Comparison of ENCODE assay signal across 11 cellular contexts in genomic region chr2:73679951-73680571, GRCh38. TPM values are rescaled to one million over a fixed set of nuclear protein-coding genes. Genes with fewer than 3 reads are reported as not detected.
A peak's percentile ranks its signal among the peaks of the same experiment; 100 is the strongest.
DNase-seq lines count a peak whose midpoint lies in the region; ATAC-seq and TF ChIP-seq lines count a peak whose summit lies in the region.
"Not testable (repeated sequence)": the region's sequence is repeated elsewhere in the genome, so short reads cannot be mapped to it uniquely, and the experiment has no call there.
"Had no signal": no experiment of that assay in that cellular context is flagged by ENCODE, and none has a peak within 500 bp of the region (broad histone marks: within the 10 kb centered on the region; RNA-seq: fewer than 3 reads in every experiment).

No MANE protein-coding gene starts in this region.

- DNase-seq in BE2C (peak; percentile 38), NCI-H1092 treated with DMSO at 0.1 percent for 48 hours (lab: John Stamatoyannopoulos, UW) (peak; percentile 3), Peyer's patch (peak in 1 of 3 donors; percentile 60), erythroblast (lab: John Stamatoyannopoulos, UW) (peak; percentile 39 to 68), left colon (peak in 1 of 2 donors; percentile 52)
- DNase-seq in GM13977 (ENCODE audit: low spot score); gastrocnemius medialis: not testable (repeated sequence)
- peak; percentile 43 to 47 for DNase-seq in activated T-cell treated with anti-CD3 and anti-CD28 coated beads, Interleukin-2, amount 50 U/mL, for 72 hours

- in situ Hi-C loops in GM13977 (cut with MboI; ENCODE audit: low pct_unique_long_range_greater_than_20kb, low sequenced_read_pairs, unreplicated experiment), result not testable (repeated sequence)
- in situ Hi-C loops in gastrocnemius medialis (cut with MboI; ENCODE audit: low sequenced_read_pairs in 4 of 4), result loop anchor here in 2 of 4 donors (25.0 kb wide), 1 partner anchor 107 kb away; the partner anchor contains the start of genes C2orf78 (in 2 of the 2) and DUSP11 (in 2 of the 2)

- TF ChIP-seq CTCF in BE2C (IDR thresholded peaks at IDR 0.05; ENCODE audit: low read depth, low read length) (peak; percentile 44), GM13977 (IDR thresholded peaks at IDR 0.05; ENCODE audit: extremely low read depth, insufficient read depth, missing control alignments) (peak; percentile 64), Peyer's patch (IDR thresholded peaks at IDR 0.05) (peak in 4 of 6 experiments; percentile 45 to 60 (median 54)), gastrocnemius medialis (IDR thresholded peaks at IDR 0.05 in 4 of 5, conservative IDR thresholded peaks at IDR 0.05 in 1 of 5) (peak in 4 of 5 experiments; percentile 14 to 38 (median 28))

- intact Hi-C loops in left colon (cut with DNase I, micrococcal nuclease); gastrocnemius medialis (cut with DNase I; ENCODE audit: low total_unique reads): not testable (repeated sequence)

- H3K36me3 ChIP-seq in BE2C, Peyer's patch, gastrocnemius medialis: not testable (repeated sequence)

- not testable (repeated sequence) for H3K4me3 Mint-ChIP-seq in activated T-cell treated with anti-CD3 and anti-CD28 coated beads, Interleukin-2, amount 50 U/mL, for 72 hours

- not testable (repeated sequence) for H3K9me3 Mint-ChIP-seq in activated T-cell treated with anti-CD3 and anti-CD28 coated beads, Interleukin-2, amount 50 U/mL, for 72 hours

- not testable (repeated sequence) for H3K9me3 ChIP-seq in BE2C, Peyer's patch, gastrocnemius medialis

- H3K27ac Mint-ChIP-seq in activated T-cell treated with anti-CD3 and anti-CD28 coated beads, Interleukin-2, amount 50 U/mL, for 72 hours, result not testable (repeated sequence)

- not testable (repeated sequence) for H3K27ac ChIP-seq in Peyer's patch, gastrocnemius medialis

- H3K4me1 Mint-ChIP-seq in activated T-cell treated with anti-CD3 and anti-CD28 coated beads, Interleukin-2, amount 50 U/mL, for 72 hours (ENCODE audit: low read depth), result not testable (repeated sequence)

- not testable (repeated sequence) for H3K36me3 Mint-ChIP-seq in activated T-cell treated with anti-CD3 and anti-CD28 coated beads, Interleukin-2, amount 50 U/mL, for 72 hours (ENCODE audit: insufficient read depth in 2 of 2)

- peak; percentile 41 to 61 for ATAC-seq in activated T-cell treated with anti-CD3 and anti-CD28 coated beads, Interleukin-2, amount 50 U/mL, for 72 hours (replicated peaks in 1 of 2)
- ATAC-seq in left colon (peak; percentile 70), gastrocnemius medialis (peak; percentile 33 to 51)

- H3K4me1 ChIP-seq in BE2C, Peyer's patch, gastrocnemius medialis: not testable (repeated sequence)

- TF ChIP-seq POLR2A in Peyer's patch (IDR thresholded peaks at IDR 0.05); erythroblast (IDR thresholded peaks at IDR 0.05; ENCODE audit: low read length); gastrocnemius medialis (IDR thresholded peaks at IDR 0.05): not testable (repeated sequence)

- H3K27me3 ChIP-seq in BE2C, Peyer's patch, gastrocnemius medialis: not testable (repeated sequence)

- H3K4me3 ChIP-seq in BE2C (ENCODE audit: low read depth, low read length); Peyer's patch; gastrocnemius medialis: not testable (repeated sequence)

- not testable (repeated sequence) for H3K27me3 Mint-ChIP-seq in activated T-cell treated with anti-CD3 and anti-CD28 coated beads, Interleukin-2, amount 50 U/mL, for 72 hours (ENCODE audit: low read depth)

RNA-seq across cellular contexts. Expression of gene NAT8, which starts 37.8 kb away (rescaled TPM):
- not detected for polyA plus RNA-seq in BE2C (2012; ENCODE audit: insufficient read depth, insufficient read length, low read depth)
- total RNA-seq in Peyer's patch (10 to 100 TPM in 1 of 4 donors, 1 to 10 TPM in 2, not detected in 1; 8.5 to 25.4 (median 9.2) TPM), left colon (under 1 TPM in 1 of 2 donors, not detected in 1; 0.73 TPM), gastrocnemius medialis (under 1 TPM in 1 of 4 donors, not detected in 3; 0.31 TPM)
- total RNA-seq in activated T-cell treated with anti-CD3 and anti-CD28 coated beads, Interleukin-2, amount 50 U/mL, for 72 hours, result not detected
- total RNA-seq: activated T-helper 1 cell treated with anti-CD3 and anti-CD28 coated beads, Interleukin-12 subunit alpha, Interleukin-12 subunit beta, Interleukin-2, Interleukin-4 antibody, amounts not matched to agents 30 ng/mL and 10 ng/mL and 1 ng/mL, durations not matched to agents 14 hours and 24 hours and 36 hours; mononuclear cell; T-helper 2 cell treated with Interferon-gamma antibody and Interleukin-4, amounts not matched to agents 100 ng/mL and 5 ng/mL, for 36 hours had no signal

RNA-seq across cellular contexts. Expression of gene TPRKB, which starts 57.1 kb away (rescaled TPM):
- 22.4 TPM for polyA plus RNA-seq in BE2C (2012; ENCODE audit: insufficient read depth, insufficient read length, low read depth)
- total RNA-seq in Peyer's patch (10 to 100 TPM; 17.3 to 28.5 (median 19.2) TPM), left colon (10 to 100 TPM; 22.5 to 24.4 TPM), gastrocnemius medialis (10 to 100 TPM; 49.4 to 90.1 (median 55.9) TPM)
- total RNA-seq in activated T-cell treated with anti-CD3 and anti-CD28 coated beads, Interleukin-2, amount 50 U/mL, for 72 hours, result 10 to 100 TPM; 30.1 to 30.3 TPM
